Comparison of ENCODE assay signal across 2 cellular contexts in the genomic region with DNA sequence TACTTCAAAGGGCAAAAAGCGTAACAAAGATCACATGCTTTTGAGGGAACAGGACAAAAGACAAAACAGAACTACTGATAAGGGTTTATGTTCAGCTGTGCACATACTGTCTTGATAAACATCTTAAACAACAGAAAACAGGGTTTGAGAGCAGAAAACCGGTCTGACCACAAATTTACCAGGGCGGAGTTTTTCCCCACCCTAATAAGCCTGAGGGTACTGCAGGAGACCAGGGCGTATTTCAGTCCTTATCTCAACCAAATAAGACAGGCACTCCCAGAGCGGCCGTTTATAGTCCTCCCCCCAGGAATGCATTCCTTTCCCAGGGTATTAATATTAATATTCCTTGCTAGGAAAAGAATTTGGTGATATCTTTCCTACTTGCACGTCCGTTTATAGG. TPM values are rescaled to one million over a fixed set of nuclear protein-coding genes. Genes with fewer than 3 reads are reported as not detected.
"Had no signal": no experiment of that assay in that cellular context is flagged by ENCODE, and none has a peak within 500 bp of the region (broad histone marks: within the 10 kb centered on the region; RNA-seq: fewer than 3 reads in every experiment).

No MANE protein-coding gene starts in this region.

RNA-seq across cellular contexts. Expression of gene ZNF648, which starts 16.0 kb away (rescaled TPM):
- total RNA-seq: G401, GM12878 had no signal
